9 cellular contexts compared by ENCODE assay signal in the genomic region with DNA sequence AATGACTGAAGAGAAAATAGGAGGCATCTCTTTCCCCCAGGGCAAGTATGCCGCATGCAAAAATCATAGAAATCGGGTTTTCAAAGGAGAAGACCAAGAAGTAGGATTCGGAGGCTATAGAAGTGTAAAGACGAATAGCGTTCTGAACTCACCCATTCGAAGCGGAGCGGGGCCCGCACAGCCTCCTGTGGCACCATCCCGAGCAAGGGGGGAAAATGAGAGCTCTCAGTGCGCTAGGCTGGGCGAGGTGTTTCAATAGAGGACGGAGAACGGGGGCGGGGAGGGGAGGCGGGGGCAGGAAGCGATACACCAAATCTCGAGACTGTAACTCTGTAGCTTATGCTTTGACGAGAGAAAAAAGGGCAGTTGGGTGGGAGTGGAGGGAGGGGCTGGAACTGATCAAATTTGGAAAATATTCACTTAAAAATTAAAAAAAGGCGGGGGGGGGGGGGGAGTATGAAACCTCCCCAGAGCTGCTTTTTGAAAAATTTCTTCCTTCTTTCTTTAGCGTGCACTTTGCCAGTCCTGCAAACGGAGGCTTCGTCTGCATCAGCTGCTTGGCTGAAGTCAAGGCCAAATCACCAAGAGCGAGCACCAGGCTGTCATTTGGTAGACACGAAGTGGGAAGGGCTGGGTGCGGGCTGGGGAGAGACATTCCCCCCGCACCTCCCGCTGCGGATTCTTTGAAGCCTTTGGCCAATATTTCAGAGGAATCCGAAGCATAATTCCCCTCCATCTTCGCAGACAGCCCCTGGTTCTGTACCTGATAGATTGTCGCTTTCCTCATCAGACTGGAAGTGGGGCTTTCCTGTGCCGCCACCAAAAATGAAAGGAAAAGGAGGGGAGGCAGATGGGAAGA. TPM values are rescaled to one million over a fixed set of nuclear protein-coding genes. Genes with fewer than 3 reads are reported as not detected.
DNase-seq lines count a peak whose midpoint lies in the region; ATAC-seq, FAIRE-seq and TF ChIP-seq lines count a peak whose summit lies in the region.
"Had no signal": no experiment of that assay in that cellular context is flagged by ENCODE, and none has a peak within 500 bp of the region (broad histone marks: within the 10 kb centered on the region; RNA-seq: fewer than 3 reads in every experiment).

No MANE protein-coding gene starts in this region.

- peaks cover 30% of the 10 kb centered on the region for H3K27me3 Mint-ChIP-seq in stimulated activated naive CD8-positive, alpha-beta T cell treated with anti-CD3 and anti-CD28 coated beads, Interleukin-15, amount 100 ng/mL, for 72 hours

- no peak for FAIRE-seq in GM12891 (lab: Jason Lieb, UNC)

- no peak for TF ChIP-seq POLR2A in GM12891 (IDR thresholded peaks at IDR 0.05; ENCODE audit: low read depth, low read length)

- H3K9me3 ChIP-seq in muscle layer of duodenum (ENCODE audit: control insufficient read depth in 1 of 2, low read length in 2 of 2), result no peaks in the 10 kb centered on the region

- H3K27ac ChIP-seq in muscle layer of duodenum (ENCODE audit: low read length), result peak overlapping the region; percentile 90

- H3K4me1 Mint-ChIP-seq in stimulated activated naive CD8-positive, alpha-beta T cell treated with anti-CD3 and anti-CD28 coated beads, Interleukin-15, amount 100 ng/mL, for 72 hours, result peaks cover 13% of the 10 kb centered on the region

- peaks cover 5% of the 10 kb centered on the region in 2 donors for H3K4me1 ChIP-seq in muscle layer of duodenum (ENCODE audit: control insufficient read depth in 1 of 2, insufficient read depth in 2 of 2, low read length in 2 of 2)

- no peak overlapping the region for H3K27ac Mint-ChIP-seq in stimulated activated naive CD8-positive, alpha-beta T cell treated with anti-CD3 and anti-CD28 coated beads, Interleukin-15, amount 100 ng/mL, for 72 hours

- H3K27me3 ChIP-seq in muscle layer of duodenum (ENCODE audit: low read depth, low read length), result no peaks in the 10 kb centered on the region

- H3K4me3 ChIP-seq in muscle layer of duodenum (ENCODE audit: low read depth in 1 of 2, low read length in 2 of 2), result peak overlapping the region; percentile 77 to 83

- peak; percentile 48 for ATAC-seq in stimulated activated naive CD8-positive, alpha-beta T cell treated with anti-CD3 and anti-CD28 coated beads, Interleukin-15, amount 100 ng/mL, for 72 hours
- ATAC-seq in stimulated activated naive CD8-positive, alpha-beta T cell treated with anti-CD3 and anti-CD28 coated beads, Interleukin-15, Interleukin-2, amounts not matched to agents 100 U/mL and 50 U/mL, for 24 hours, result no peak
- ATAC-seq in esophagus mucosa, result peak; percentile 41
- no peak for ATAC-seq in HG03469 (IDR thresholded peaks at IDR 0.05; ENCODE audit: unreplicated experiment)

- H3K9me3 Mint-ChIP-seq in stimulated activated naive CD8-positive, alpha-beta T cell treated with anti-CD3 and anti-CD28 coated beads, Interleukin-15, amount 100 ng/mL, for 72 hours, result no peaks in the 10 kb centered on the region

- no peak for DNase-seq in stimulated activated naive CD8-positive, alpha-beta T cell treated with anti-CD3 and anti-CD28 coated beads, Interleukin-15, amount 100 ng/mL, for 72 hours
- DNase-seq in stimulated activated naive CD8-positive, alpha-beta T cell treated with anti-CD3 and anti-CD28 coated beads, Interleukin-15, Interleukin-2, amounts not matched to agents 100 U/mL and 50 U/mL, for 24 hours, result no peak
- DNase-seq in SIG-M5 (lab: John Stamatoyannopoulos, UW) (no peak), NCI-H526 (lab: John Stamatoyannopoulos, UW) (no peak), GM12891 (ENCODE audit: insufficient read length, low spot score) (no peak)

- H3K4me3 Mint-ChIP-seq in stimulated activated naive CD8-positive, alpha-beta T cell treated with anti-CD3 and anti-CD28 coated beads, Interleukin-15, amount 100 ng/mL, for 72 hours, result peak overlapping the region; percentile 34 to 52

- H3K36me3 ChIP-seq in muscle layer of duodenum (ENCODE audit: control insufficient read depth in 1 of 2, insufficient read depth in 2 of 2, low read length in 2 of 2), result peaks cover 0 to 14% of the 10 kb centered on the region in 2 donors

TF ChIP-seq in GM12891, 5 proteins besides CTCF, POLR2A, EP300 and RAD21:
- TF ChIP-seq PAX5 (IDR thresholded peaks at IDR 0.05; ENCODE audit: insufficient read depth, low read length, severe bottlenecking) (no peak), POU2F2 (IDR thresholded peaks at IDR 0.05; ENCODE audit: low read depth, low read length) (no peak), SPI1 (IDR thresholded peaks at IDR 0.05; ENCODE audit: low read depth, low read length) (no peak), TAF1 (IDR thresholded peaks at IDR 0.05; ENCODE audit: low read depth, low read length) (no peak), POLR2AphosphoS5 (IDR thresholded peaks at IDR 0.05; ENCODE audit: low read depth, low read length) (no peak)

RNA-seq across cellular contexts. Expression of a gene that starts 15.6 kb away (rescaled TPM):
- 0.56 TPM for total RNA-seq in esophagus mucosa
- not detected for polyA plus RNA-seq in GM12891 (2012; ENCODE audit: low read depth, missing spikeins)
- total RNA-seq: renal cortical epithelial cell had no signal

Comparison
In these comparisons a context has a peak if more than half of its experiments do, and no peak if none do; other contexts are left out.
1. ATAC-seq: peak in stimulated activated naive CD8-positive, alpha-beta T cell treated with anti-CD3 and anti-CD28 coated beads, Interleukin-15, amount 100 ng/mL, for 72 hours (single experiment) and esophagus mucosa (single experiment); none in stimulated activated naive CD8-positive, alpha-beta T cell treated with anti-CD3 and anti-CD28 coated beads, Interleukin-15, Interleukin-2, amounts not matched to agents 100 U/mL and 50 U/mL, for 24 hours (single experiment) and HG03469 (single experiment).